In genomic region chr11:18010977-18011586, GRCh38 we compare ENCODE assay signal across 14 cellular contexts. TPM values are rescaled to one million over a fixed set of nuclear protein-coding genes. Genes with fewer than 3 reads are reported as not detected.
DNase-seq lines count a peak whose midpoint lies in the region; ATAC-seq and TF ChIP-seq lines count a peak whose summit lies in the region.
"Had no signal": no experiment of that assay in that cellular context is flagged by ENCODE, and none has a peak within 500 bp of the region (broad histone marks: within the 10 kb centered on the region; RNA-seq: fewer than 3 reads in every experiment).

No MANE protein-coding gene starts in this region.

- POLR2A ChIA-PET in Panc1 (lab: Charles Lee): no interaction called here

- TF ChIP-seq POLR2A in gastroesophageal sphincter (IDR thresholded peaks at IDR 0.05): no peak

- in situ Hi-C loops in Panc1 (cut with HindIII; ENCODE audit: low pct_unique_long_range_greater_than_20kb, low sequenced_read_pairs): no loop called here

- peak overlapping the region; percentile 98 for H3K4me3 Mint-ChIP-seq in activated T-cell treated with anti-CD3 and anti-CD28 coated beads, Interleukin-2, amount 50 U/mL, for 4 hours
- H3K4me3 Mint-ChIP-seq in chondrocyte (ENCODE audit: unreplicated experiment) (peak overlapping the region; percentile 99), CD14-positive monocyte (no peak overlapping the region)
- peak overlapping the region; percentile 92 for H3K4me3 Mint-ChIP-seq in stimulated activated naive CD8-positive, alpha-beta T cell treated with anti-CD3 and anti-CD28 coated beads, Interleukin-15, Interleukin-2, amounts not matched to agents 100 ng/mL and 50 ng/mL, for 24 hours

- TF ChIP-seq CTCF in Panc1 (IDR thresholded peaks at IDR 0.05) (no peak), chondrocyte (IDR thresholded peaks at IDR 0.05) (no peak), gastroesophageal sphincter (IDR thresholded peaks at IDR 0.05) (no peak), CD14-positive monocyte (IDR thresholded peaks at IDR 0.05) (no peak)

- DNase-seq in activated T-cell treated with anti-CD3 and anti-CD28 coated beads, Interleukin-2, amount 50 U/mL, for 4 hours: no peak
- no peak for DNase-seq in activated T-cell treated with anti-CD3 and anti-CD28 coated beads, Interleukin-2, amount 50 U/mL, for 1 hour
- no peak for DNase-seq in Panc1 (ENCODE audit: low read depth, low spot score)
- no peak for DNase-seq in chondrocyte (ENCODE audit: low spot score)
- DNase-seq in cerebellar nuclear complex (lab: John Stamatoyannopoulos, UW): no peak
- no peak for DNase-seq in CD14-positive monocyte (ENCODE audit: low spot score)
- DNase-seq: activated CD4-positive, alpha-beta T cell treated with anti-CD3 and anti-CD28 coated beads, Interleukin-2, amount 50 U/mL, for 1 hour; BE2C; HFFc6; RPMI8226 had no signal

- H3K9me3 ChIP-seq in Panc1 (ENCODE audit: control insufficient read depth, insufficient read depth, low read depth, low read length) (no peaks in the 10 kb centered on the region), gastroesophageal sphincter (no peaks in the 10 kb centered on the region)
- H3K9me3 ChIP-seq: BE2C had no signal

- CTCF ChIA-PET in Panc1 (lab: Charles Lee): no interaction called here

- 80 to 89% methylated on average over 5 to 9 of the region's 10 CpGs for WGBS in gastroesophageal sphincter (ENCODE audit: low coverage in 1 of 2), 2 donors

- H3K9me3 Mint-ChIP-seq in activated T-cell treated with anti-CD3 and anti-CD28 coated beads, Interleukin-2, amount 50 U/mL, for 4 hours: peaks cover 4% of the 10 kb centered on the region
- H3K9me3 Mint-ChIP-seq in chondrocyte (ENCODE audit: low read depth) (no peaks in the 10 kb centered on the region), CD14-positive monocyte (peaks cover 0 to 3% (median 0%) of the 10 kb centered on the region in 7 donors)
- no peaks in the 10 kb centered on the region for H3K9me3 Mint-ChIP-seq in stimulated activated naive CD8-positive, alpha-beta T cell treated with anti-CD3 and anti-CD28 coated beads, Interleukin-15, Interleukin-2, amounts not matched to agents 100 ng/mL and 50 ng/mL, for 24 hours
- H3K9me3 Mint-ChIP-seq: HFFc6 had no signal

- peaks cover 37% of the 10 kb centered on the region for H3K4me1 Mint-ChIP-seq in activated T-cell treated with anti-CD3 and anti-CD28 coated beads, Interleukin-2, amount 50 U/mL, for 4 hours (ENCODE audit: low read depth)
- H3K4me1 Mint-ChIP-seq in chondrocyte (ENCODE audit: low read depth) (peaks cover 22% of the 10 kb centered on the region), CD14-positive monocyte (peaks cover 15% of the 10 kb centered on the region)
- peaks cover 42% of the 10 kb centered on the region for H3K4me1 Mint-ChIP-seq in stimulated activated naive CD8-positive, alpha-beta T cell treated with anti-CD3 and anti-CD28 coated beads, Interleukin-15, Interleukin-2, amounts not matched to agents 100 ng/mL and 50 ng/mL, for 24 hours (ENCODE audit: low read depth)

- BruUV-seq in Panc1 (replicated peaks; lab: Mats Ljungman, UMichigan): TSS peak; percentile 71

- no peak overlapping the region for H3K4me3 ChIP-seq in Panc1 (ENCODE audit: low read depth in 2 of 2, low read length in 2 of 2)
- no peak overlapping the region for H3K4me3 ChIP-seq in gastroesophageal sphincter

- H3K27ac ChIP-seq in Panc1 (ENCODE audit: low read length) (no peak overlapping the region), gastroesophageal sphincter (peak overlapping the region in 1 of 4 donors; percentile 88)

- H3K27ac Mint-ChIP-seq in chondrocyte (ENCODE audit: unreplicated experiment) (no peak overlapping the region), CD14-positive monocyte (no peak overlapping the region)
- peak overlapping the region; percentile 75 for H3K27ac Mint-ChIP-seq in stimulated activated naive CD8-positive, alpha-beta T cell treated with anti-CD3 and anti-CD28 coated beads, Interleukin-15, Interleukin-2, amounts not matched to agents 100 ng/mL and 50 ng/mL, for 24 hours
- H3K27ac Mint-ChIP-seq: HFFc6 had no signal

- intact Hi-C loops in Panc1 (cut with micrococcal nuclease; ENCODE audit: unreplicated experiment) (loop anchor here (5.0 kb wide), 1 partner anchor 91 kb away; no protein-coding TSS in a partner anchor), CD14-positive monocyte (cut with micrococcal nuclease) (loop anchor here in 1 of 2 donors (10.0 kb wide), 1 partner anchor 94 kb away; the partner anchor contains the start of gene SAAL1)

- no peaks in the 10 kb centered on the region for H3K27me3 Mint-ChIP-seq in activated T-cell treated with anti-CD3 and anti-CD28 coated beads, Interleukin-2, amount 50 U/mL, for 4 hours (ENCODE audit: low read depth)
- H3K27me3 Mint-ChIP-seq in chondrocyte (ENCODE audit: low read depth) (no peaks in the 10 kb centered on the region), CD14-positive monocyte (ENCODE audit: low read depth in 3 of 3) (peaks cover 9 to 12% (median 11%) of the 10 kb centered on the region in 3 donors)
- H3K27me3 Mint-ChIP-seq in stimulated activated naive CD8-positive, alpha-beta T cell treated with anti-CD3 and anti-CD28 coated beads, Interleukin-15, Interleukin-2, amounts not matched to agents 100 ng/mL and 50 ng/mL, for 24 hours: no peaks in the 10 kb centered on the region

- H3K4me1 ChIP-seq in Panc1 (ENCODE audit: control insufficient read depth, insufficient read depth, low read length) (peaks cover 9% of the 10 kb centered on the region; the same call in 1 of the 2 replicates), gastroesophageal sphincter (peaks cover 0 to 21% (median 0%) of the 10 kb centered on the region in 3 donors)
- H3K4me1 ChIP-seq: BE2C had no signal

- peaks cover 6% of the 10 kb centered on the region for H3K36me3 Mint-ChIP-seq in activated T-cell treated with anti-CD3 and anti-CD28 coated beads, Interleukin-2, amount 50 U/mL, for 4 hours (ENCODE audit: insufficient read depth)
- H3K36me3 Mint-ChIP-seq in chondrocyte (ENCODE audit: low read depth) (peaks cover 4% of the 10 kb centered on the region), CD14-positive monocyte (peaks cover 7 to 9% of the 10 kb centered on the region in 2 donors)
- H3K36me3 Mint-ChIP-seq in stimulated activated naive CD8-positive, alpha-beta T cell treated with anti-CD3 and anti-CD28 coated beads, Interleukin-15, Interleukin-2, amounts not matched to agents 100 ng/mL and 50 ng/mL, for 24 hours (ENCODE audit: low read depth): peaks cover 5% of the 10 kb centered on the region

- TF ChIP-seq EP300 in gastroesophageal sphincter (IDR thresholded peaks at IDR 0.05): no peak

- no peak for ATAC-seq in activated T-cell treated with anti-CD3 and anti-CD28 coated beads, Interleukin-2, amount 50 U/mL, for 4 hours
- ATAC-seq in Panc1 (no peak), gastroesophageal sphincter (no peak)

- H3K36me3 ChIP-seq in Panc1 (ENCODE audit: control insufficient read depth, insufficient read depth, low read length) (peaks cover 4% of the 10 kb centered on the region), gastroesophageal sphincter (peaks cover 0 to 16% of the 10 kb centered on the region in 2 donors)
- H3K36me3 ChIP-seq: BE2C had no signal

- peaks cover 7% of the 10 kb centered on the region; the same call in 1 of the 2 replicates for H3K27me3 ChIP-seq in Panc1 (ENCODE audit: control insufficient read depth, insufficient read depth, low read length)
- no peaks in the 10 kb centered on the region for H3K27me3 ChIP-seq in gastroesophageal sphincter
- H3K27me3 ChIP-seq: spleen had no signal

RNA-seq across cellular contexts. Expression of gene SERGEF, which starts 1.8 kb away (rescaled TPM):
- 10 to 100 TPM; 17.6 to 22.5 (median 18.6) TPM for total RNA-seq in activated T-cell treated with anti-CD3 and anti-CD28 coated beads, Interleukin-2, amount 50 U/mL, for 4 hours
- total RNA-seq in Panc1 (2021; ENCODE audit: unreplicated experiment) (35.5 TPM), chondrocyte (34.3 to 37.6 TPM (median 36.6 TPM) in 3 replicates), gastroesophageal sphincter (10 to 100 TPM; 35.5 to 42.5 (median 36.3) TPM)
- 36.6 TPM for polyA plus RNA-seq in Panc1 (2012; ENCODE audit: insufficient read length)
- polyA plus RNA-seq in CD14-positive monocyte: 10 to 100 TPM; 33.3 to 33.7 TPM

RNA-seq across cellular contexts. Expression of gene TPH1, which starts 35.0 kb away (rescaled TPM):
- total RNA-seq in activated T-cell treated with anti-CD3 and anti-CD28 coated beads, Interleukin-2, amount 50 U/mL, for 4 hours: under 1 TPM; 0.35 to 0.51 (median 0.40) TPM
- total RNA-seq in Panc1 (2021; ENCODE audit: unreplicated experiment) (0.05 TPM), chondrocyte (0.99 to 6.4 TPM (median 5.0 TPM) in 3 replicates), gastroesophageal sphincter (under 1 TPM in 3 of 4 donors, not detected in 1; 0.13 to 0.47 (median 0.27) TPM)
- polyA plus RNA-seq in Panc1 (2012; ENCODE audit: insufficient read length): not detected
- not detected for polyA plus RNA-seq in CD14-positive monocyte
- total RNA-seq: myocyte had no signal

Comparison
In these comparisons a context has a peak if more than half of its experiments do, and no peak if none do; other contexts are left out.
1. H3K4me3 Mint-ChIP-seq: peak in activated T-cell treated with anti-CD3 and anti-CD28 coated beads, Interleukin-2, amount 50 U/mL, for 4 hours (single experiment), chondrocyte (single experiment) and stimulated activated naive CD8-positive, alpha-beta T cell treated with anti-CD3 and anti-CD28 coated beads, Interleukin-15, Interleukin-2, amounts not matched to agents 100 ng/mL and 50 ng/mL, for 24 hours (single experiment); none in CD14-positive monocyte (0 of 2).